Comparison of ENCODE assay signal across 9 cellular contexts in the genomic region with DNA sequence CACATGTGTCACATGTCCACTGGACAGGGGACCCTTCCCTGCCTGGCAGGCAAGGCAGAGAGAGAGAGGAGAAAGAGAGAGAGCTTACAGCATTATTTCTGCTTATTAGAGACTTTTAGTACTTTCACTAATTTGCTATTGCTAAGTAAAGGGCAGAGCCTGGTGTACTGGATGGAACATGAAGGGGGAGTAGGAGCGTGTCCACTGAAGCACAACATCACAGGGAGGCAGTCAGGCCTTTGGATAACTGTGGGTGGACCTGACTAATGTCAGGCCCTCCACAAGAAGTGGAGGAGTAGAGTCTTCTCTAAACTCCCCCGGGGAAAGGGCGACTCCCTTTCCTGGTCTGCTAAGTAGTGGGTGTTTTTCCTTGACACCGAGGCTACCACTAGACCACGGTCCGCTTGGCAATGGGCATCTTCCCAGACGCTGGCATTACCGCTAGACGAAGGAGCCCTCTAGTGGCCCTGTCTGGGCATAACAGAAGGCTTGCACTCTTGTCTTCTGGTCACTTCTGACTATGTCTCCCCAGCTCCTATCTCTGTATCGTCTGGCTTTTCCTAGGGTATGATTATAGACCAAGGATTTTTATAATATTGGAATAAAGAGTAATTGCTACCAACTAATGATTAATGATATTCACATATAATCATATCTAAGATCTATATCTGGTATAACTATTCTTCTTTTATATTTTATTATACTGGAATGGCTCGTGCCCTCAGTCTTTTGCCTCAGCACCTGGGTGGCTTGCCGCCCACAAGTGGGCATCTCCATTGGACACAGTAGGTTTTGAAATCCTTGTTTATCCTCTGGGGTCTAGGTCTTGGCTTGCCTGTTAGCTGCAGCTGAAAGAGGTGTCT. TPM values are rescaled to one million over a fixed set of nuclear protein-coding genes. Genes with fewer than 3 reads are reported as not detected.
DNase-seq lines count a peak whose midpoint lies in the region; FAIRE-seq and TF ChIP-seq lines count a peak whose summit lies in the region.
"Not testable (repeated sequence)": the region's sequence is repeated elsewhere in the genome, so short reads cannot be mapped to it uniquely, and the experiment has no call there.
"Had no signal": no experiment of that assay in that cellular context is flagged by ENCODE, and none has a peak within 500 bp of the region (broad histone marks: within the 10 kb centered on the region; RNA-seq: fewer than 3 reads in every experiment).

No MANE protein-coding gene starts in this region.

- H3K27ac Mint-ChIP-seq in activated CD4-positive, alpha-beta memory T cell treated with anti-CD3 and anti-CD28 coated beads for 36 hours: not testable (repeated sequence)

- H3K27me3 ChIP-seq in Loucy (ENCODE audit: insufficient read depth, low read length, poor library complexity, severe bottlenecking); OCI-LY1 (ENCODE audit: insufficient read depth, low read length); bronchial epithelial cell (ENCODE audit: control insufficient read depth, insufficient read depth, low read length); tibial nerve: not testable (repeated sequence)

- CTCF ChIA-PET in activated CD4-positive, alpha-beta memory T cell treated with anti-CD3 and anti-CD28 coated beads for 36 hours (lab: Charles Lee): not testable (repeated sequence)

- H3F3A ChIP-seq in Loucy (ENCODE audit: low read depth); OCI-LY1 (ENCODE audit: insufficient read depth, low read length): not testable (repeated sequence)

- H3K4me2 ChIP-seq in Loucy (ENCODE audit: low read depth, low read length, poor library complexity, severe bottlenecking); OCI-LY1 (ENCODE audit: low read length): not testable (repeated sequence)

- TF ChIP-seq POLR2A in tibial nerve (IDR thresholded peaks at IDR 0.05): not testable (repeated sequence)

- peak; percentile 68 for TF ChIP-seq CTCF in Loucy (conservative IDR thresholded peaks at IDR 0.05; ENCODE audit: low read length)
- TF ChIP-seq CTCF in OCI-LY1 (IDR thresholded peaks at IDR 0.05; ENCODE audit: low read length): peak; percentile 62
- peak; percentile 87 for TF ChIP-seq CTCF in bronchial epithelial cell (IDR thresholded peaks at IDR 0.05; ENCODE audit: insufficient read depth, low read length, severe bottlenecking)
- TF ChIP-seq CTCF in tibial nerve (IDR thresholded peaks at IDR 0.05): peak; percentile 28 to 43 (median 34)

- H3K4me3 ChIP-seq in Loucy (ENCODE audit: low read length, poor library complexity, severe bottlenecking); OCI-LY1 (ENCODE audit: low read depth, low read length, poor library complexity, severe bottlenecking); bronchial epithelial cell (ENCODE audit: low read depth, low read length); tibial nerve: not testable (repeated sequence)

- 41 to 43% methylated on average over 12 of the region's 12 CpGs for WGBS in tibial nerve, 2 donors

- not testable (repeated sequence) for H2AFZ ChIP-seq in Loucy (ENCODE audit: low read length); OCI-LY1 (ENCODE audit: low read length)

- peaks cover 45% of the 10 kb centered on the region for H3K27me3 Mint-ChIP-seq in activated CD4-positive, alpha-beta memory T cell treated with anti-CD3 and anti-CD28 coated beads for 36 hours

- intact Hi-C loops in activated CD4-positive, alpha-beta memory T cell treated with anti-CD3 and anti-CD28 coated beads for 36 hours (cut with micrococcal nuclease): not testable (repeated sequence)

- POLR2A ChIA-PET in activated CD4-positive, alpha-beta memory T cell treated with anti-CD3 and anti-CD28 coated beads for 36 hours (lab: Charles Lee): not testable (repeated sequence)

- not testable (repeated sequence) for H3K36me3 Mint-ChIP-seq in activated CD4-positive, alpha-beta memory T cell treated with anti-CD3 and anti-CD28 coated beads for 36 hours

- not testable (repeated sequence) for H3K9me3 ChIP-seq in Loucy (ENCODE audit: insufficient read depth, low read depth, low read length); OCI-LY1 (ENCODE audit: low read length); tibial nerve

- H4K20me1 ChIP-seq in Loucy (ENCODE audit: insufficient read depth, low read length, poor library complexity, severe bottlenecking); OCI-LY1 (ENCODE audit: insufficient read depth, low read length): not testable (repeated sequence)

- not testable (repeated sequence) for H3K9me3 Mint-ChIP-seq in activated CD4-positive, alpha-beta memory T cell treated with anti-CD3 and anti-CD28 coated beads for 36 hours

- not testable (repeated sequence) for H3K4me1 ChIP-seq in Loucy (ENCODE audit: insufficient read depth, low read length, poor library complexity, severe bottlenecking); OCI-LY1 (ENCODE audit: insufficient read depth, low read length, severe bottlenecking); tibial nerve

- H3K9ac ChIP-seq in Loucy (ENCODE audit: low read depth, low read length, poor library complexity, severe bottlenecking); OCI-LY1 (ENCODE audit: low read length): not testable (repeated sequence)

- DNase-seq in EL: peak; percentile 81
- DNase-seq in activated CD4-positive, alpha-beta memory T cell treated with anti-CD3 and anti-CD28 coated beads for 36 hours: peak; percentile 66
- peak; percentile 40 for DNase-seq in bronchial epithelial cell (ENCODE audit: low read depth)
- peak; percentile 24 to 47 for DNase-seq in hippocampal formation (lab: John Stamatoyannopoulos, UW)
- peak; percentile 50 for DNase-seq in putamen (ENCODE audit: low spot score)
- peak; percentile 32 to 64 for DNase-seq in tibial nerve (ENCODE audit: low spot score in 2 of 2)

- not testable (repeated sequence) for H3K4me3 Mint-ChIP-seq in activated CD4-positive, alpha-beta memory T cell treated with anti-CD3 and anti-CD28 coated beads for 36 hours

- H3K9me2 ChIP-seq in Loucy (replicated peaks; ENCODE audit: low read depth, low read length); OCI-LY1 (ENCODE audit: low read depth, low read length): not testable (repeated sequence)

- FAIRE-seq in bronchial epithelial cell (lab: Jason Lieb, UNC): not testable (repeated sequence)

- TF ChIP-seq EP300 in tibial nerve (IDR thresholded peaks at IDR 0.05): not testable (repeated sequence)

- not testable (repeated sequence) for H3K79me2 ChIP-seq in Loucy (ENCODE audit: insufficient read depth, low read length); OCI-LY1 (ENCODE audit: insufficient read depth, low read length)

- not testable (repeated sequence) for H3K27ac ChIP-seq in OCI-LY1 (ENCODE audit: low read depth, low read length, poor library complexity, severe bottlenecking); tibial nerve

- not testable (repeated sequence) for H3K4me1 Mint-ChIP-seq in activated CD4-positive, alpha-beta memory T cell treated with anti-CD3 and anti-CD28 coated beads for 36 hours (ENCODE audit: low read depth)

- H3K36me3 ChIP-seq in Loucy (ENCODE audit: insufficient read depth, low read length); OCI-LY1 (ENCODE audit: insufficient read depth, low read length); bronchial epithelial cell (ENCODE audit: control insufficient read depth, insufficient read depth, low read length); tibial nerve: not testable (repeated sequence)

RNA-seq across cellular contexts. Expression of gene PSG8, which starts 11.5 kb away (rescaled TPM):
- total RNA-seq in activated CD4-positive, alpha-beta memory T cell treated with anti-CD3 and anti-CD28 coated beads for 36 hours: not detected
- total RNA-seq in bronchial epithelial cell (not detected in 2 replicates), tibial nerve (not detected)
- total RNA-seq: naive thymus-derived CD4-positive, alpha-beta T cell had no signal

RNA-seq across cellular contexts. Expression of gene PSG3, which starts 36.7 kb away (rescaled TPM):
- total RNA-seq in activated CD4-positive, alpha-beta memory T cell treated with anti-CD3 and anti-CD28 coated beads for 36 hours: not detected
- total RNA-seq in bronchial epithelial cell: not detected in 2 replicates
- not detected for total RNA-seq in tibial nerve

Comparison
In these comparisons a context has a peak if more than half of its experiments do, and no peak if none do; other contexts are left out.
1. CTCF ChIP-seq: peak in every context shown above with its lines; median percentile 87 in bronchial epithelial cell; 68 in Loucy; 62 in OCI-LY1; 34 in tibial nerve.